25 cellular contexts compared by ENCODE assay signal in the genomic region with DNA sequence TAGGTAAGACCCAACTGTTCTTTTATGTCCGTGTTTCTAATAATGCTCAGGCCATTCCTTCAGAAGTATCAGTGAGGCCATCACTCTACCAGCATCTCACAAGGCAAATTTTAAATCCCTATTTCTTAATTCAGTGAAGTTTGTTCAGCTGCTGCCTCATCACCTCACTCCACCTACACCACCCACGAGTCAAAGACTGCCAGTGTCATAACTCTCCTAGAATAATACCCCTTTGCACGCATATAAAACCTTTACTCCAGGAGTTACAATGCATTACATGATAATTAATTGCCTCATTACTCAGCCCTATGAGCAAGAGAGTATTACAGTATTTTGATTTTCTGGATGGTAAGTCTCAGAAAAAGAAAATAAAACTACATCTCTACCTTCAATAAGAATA.
DNase-seq lines count a peak whose midpoint lies in the region; TF ChIP-seq lines count a peak whose summit lies in the region.
"Had no signal": no experiment of that assay in that cellular context is flagged by ENCODE, and none has a peak within 500 bp of the region (broad histone marks: within the 10 kb centered on the region; RNA-seq: fewer than 3 reads in every experiment).

No MANE protein-coding gene starts in this region.

- TF ChIP-seq CTCF in kidney epithelial cell (IDR thresholded peaks at IDR 0.05; ENCODE audit: insufficient read depth, low read length, poor library complexity, severe bottlenecking), result no peak
- no peak for TF ChIP-seq CTCF in osteocyte (IDR thresholded peaks at IDR 0.05)

- H3K27ac Mint-ChIP-seq in osteocyte (ENCODE audit: unreplicated experiment), result no peak overlapping the region
- H3K27ac Mint-ChIP-seq: activated CD8-positive, alpha-beta T cell treated with anti-CD3 and anti-CD28 coated beads, Interleukin-2, amount 10 ng/mL, durations not matched to agents 7 days and 5 days; activated naive CD8-positive, alpha-beta T cell treated with anti-CD3 and anti-CD28 coated beads for 36 hours; nephron had no signal

- no peaks in the 10 kb centered on the region for H3K36me3 ChIP-seq in kidney epithelial cell (ENCODE audit: control insufficient read depth, insufficient read depth, low read length)
- H3K36me3 ChIP-seq: heart left ventricle, ovary, tibial nerve had no signal

- H3K9me3 Mint-ChIP-seq in osteocyte (ENCODE audit: unreplicated experiment), result peaks cover 14% of the 10 kb centered on the region

- H3K4me3 Mint-ChIP-seq in osteocyte (ENCODE audit: unreplicated experiment), result no peak overlapping the region
- H3K4me3 Mint-ChIP-seq: activated CD8-positive, alpha-beta T cell treated with anti-CD3 and anti-CD28 coated beads, Interleukin-2, amount 10 ng/mL, durations not matched to agents 7 days and 5 days; activated naive CD8-positive, alpha-beta T cell treated with anti-CD3 and anti-CD28 coated beads for 36 hours; nephron had no signal

- DNase-seq in AG20443 (ENCODE audit: low spot score) (peak; percentile 16), HCEC 1CT (peak; percentile 13), astrocyte of the hippocampus (ENCODE audit: low read depth, low spot score) (peak; percentile 5), kidney epithelial cell (ENCODE audit: low read depth) (peak; percentile 32), globus pallidus (ENCODE audit: low spot score) (no peak), NCI-H1694 (lab: John Stamatoyannopoulos, UW) (no peak), osteocyte (ENCODE audit: extremely low spot score, unreplicated experiment) (no peak)
- DNase-seq: activated CD8-positive, alpha-beta T cell treated with anti-CD3 and anti-CD28 coated beads, Interleukin-2, amount 10 ng/mL, durations not matched to agents 7 days and 5 days; activated naive CD8-positive, alpha-beta T cell treated with anti-CD3 and anti-CD28 coated beads for 36 hours; Calu3; DND-41; dorsolateral prefrontal cortex; heart left ventricle; kidney; MM.1S; NCI-H345; NCI-H774; ovary; RPMI8226; small intestine had no signal

- H3K4me1 Mint-ChIP-seq in osteocyte (ENCODE audit: unreplicated experiment), result no peaks in the 10 kb centered on the region
- H3K4me1 Mint-ChIP-seq: activated naive CD8-positive, alpha-beta T cell treated with anti-CD3 and anti-CD28 coated beads for 36 hours; nephron had no signal

- H3K27me3 Mint-ChIP-seq in osteocyte (ENCODE audit: unreplicated experiment), result no peaks in the 10 kb centered on the region
- H3K27me3 Mint-ChIP-seq: activated naive CD8-positive, alpha-beta T cell treated with anti-CD3 and anti-CD28 coated beads for 36 hours had no signal

- H3K27me3 ChIP-seq in kidney epithelial cell (ENCODE audit: control insufficient read depth, insufficient read depth, low read length), result no peaks in the 10 kb centered on the region
- H3K27me3 ChIP-seq: dorsolateral prefrontal cortex, heart left ventricle, ovary, tibial nerve had no signal

- no peak overlapping the region for H3K4me3 ChIP-seq in kidney epithelial cell (ENCODE audit: low read depth, low read length)
- H3K4me3 ChIP-seq: dorsolateral prefrontal cortex, heart left ventricle, K562, lung, ovary, SK-N-MC, tibial nerve had no signal

- H3K36me3 Mint-ChIP-seq in osteocyte (ENCODE audit: unreplicated experiment), result no peaks in the 10 kb centered on the region
- H3K36me3 Mint-ChIP-seq: activated naive CD8-positive, alpha-beta T cell treated with anti-CD3 and anti-CD28 coated beads for 36 hours had no signal

Comparison
In these comparisons a context has a peak if more than half of its experiments do, and no peak if none do; other contexts are left out.
1. DNase-seq: peak in AG20443 (single experiment), HCEC 1CT (single experiment), astrocyte of the hippocampus (single experiment) and kidney epithelial cell (single experiment); none in globus pallidus (single experiment), NCI-H1694 (single experiment) and osteocyte (single experiment).